In genomic region chr16:56603589-56603988, GRCh38 we compare ENCODE assay signal across 8 cellular contexts. TPM values are rescaled to one million over a fixed set of nuclear protein-coding genes. Genes with fewer than 3 reads are reported as not detected.
A peak's percentile ranks its signal among the peaks of the same experiment; 100 is the strongest.
DNase-seq lines count a peak whose midpoint lies in the region; TF ChIP-seq lines count a peak whose summit lies in the region.

No MANE protein-coding gene starts in this region.

- no peaks in the 10 kb centered on the region for H3K36me3 ChIP-seq in GM06990 (ENCODE audit: control insufficient read depth, insufficient read depth, low read length)
- no peaks in the 10 kb centered on the region for H3K36me3 ChIP-seq in prostate gland

- TF ChIP-seq CTCF in GM06990 (IDR thresholded peaks at IDR 0.05; ENCODE audit: insufficient read depth, low read length, poor library complexity, severe bottlenecking) = peak; percentile 27
- peak in 3 of 4 experiments; percentile 51 to 67 (median 60) for TF ChIP-seq CTCF in prostate gland (IDR thresholded peaks at IDR 0.05)

- no peaks in the 10 kb centered on the region for H3K9me3 ChIP-seq in prostate gland

- DNase-seq in AG08395 (ENCODE audit: low spot score) (peak; percentile 26), GM06990 (ENCODE audit: extremely low read depth, insufficient read length) (no peak), OCI-M1 (lab: John Stamatoyannopoulos, UW) (peak; percentile 35), fibroblast of peridontal ligament (ENCODE audit: extremely low read depth) (peak; percentile 42), prostate gland (ENCODE audit: low spot score) (peak; percentile 51), NCI-H128 (lab: John Stamatoyannopoulos, UW; ENCODE audit: unreplicated experiment) (no peak), GDM1 (lab: John Stamatoyannopoulos, UW) (no peak)
- DNase-seq in activated naive CD4-positive, alpha-beta T cell treated with Interleukin-2 at 50 U/mL for 16 hours = no peak

- peaks cover 17% of the 10 kb centered on the region for H3K4me1 ChIP-seq in prostate gland (replicated peaks)

- TF ChIP-seq POLR2A in prostate gland (IDR thresholded peaks at IDR 0.05) = no peak

- H3K4me3 ChIP-seq in GM06990 (replicated peaks; ENCODE audit: low read depth, low read length) (no peak overlapping the region), prostate gland (no peak overlapping the region)

- WGBS in prostate gland = 41% methylated on average over 4 of the region's 4 CpGs

- H3K27me3 ChIP-seq in GM06990 (replicated peaks; ENCODE audit: control insufficient read depth, insufficient read depth, low read length) = no peaks in the 10 kb centered on the region
- H3K27me3 ChIP-seq in prostate gland (replicated peaks; ENCODE audit: insufficient read depth) = no peaks in the 10 kb centered on the region

- no peak overlapping the region for H3K27ac ChIP-seq in prostate gland

- intact Hi-C loops in prostate gland (cut with DNase I) = loop anchor here (5.0 kb wide), 1 partner anchor 99 kb away; no protein-coding TSS in a partner anchor

RNA-seq across cellular contexts. Expression of gene MT2A, which starts 4.8 kb away (rescaled TPM):
- 100 to 1,000 TPM; 134 to 214 TPM for total RNA-seq in prostate gland

RNA-seq across cellular contexts. Expression of gene MT3, which starts 14.3 kb away (rescaled TPM):
- 1 to 10 TPM in 1 of 2 donors, not detected in 1; 1.6 TPM for total RNA-seq in prostate gland

RNA-seq across cellular contexts. Expression of gene MT1E, which starts 22.0 kb away (rescaled TPM):
- total RNA-seq in prostate gland = 100 to 1,000 TPM; 110 to 339 TPM

RNA-seq across cellular contexts. Expression of gene MT1M, which starts 28.9 kb away (rescaled TPM):
- total RNA-seq in prostate gland = 10 to 100 TPM; 14.8 to 37.4 TPM

RNA-seq across cellular contexts. Expression of gene MT1A, which starts 34.9 kb away (rescaled TPM):
- 1 to 10 TPM in 1 of 2 donors, not detected in 1; 6.9 TPM for total RNA-seq in prostate gland

Comparison
In these comparisons a context has a peak if more than half of its experiments do, and no peak if none do; other contexts are left out.
1. DNase-seq: peak in AG08395 (single experiment), OCI-M1 (single experiment), fibroblast of peridontal ligament (single experiment) and prostate gland (single experiment); none in GM06990 (single experiment), NCI-H128 (single experiment), activated naive CD4-positive, alpha-beta T cell treated with Interleukin-2 at 50 U/mL for 16 hours (single experiment) and GDM1 (single experiment).